ENCODE assay signal across 8 cellular contexts in genomic region chr14:67694791-67695393, GRCh38. TPM values are rescaled to one million over a fixed set of nuclear protein-coding genes. Genes with fewer than 3 reads are reported as not detected.
DNase-seq lines count a peak whose midpoint lies in the region; ATAC-seq and TF ChIP-seq lines count a peak whose summit lies in the region.

No MANE protein-coding gene starts in this region.

- H3K4me2 ChIP-seq in BLaER1: peak overlapping the region; percentile 82

- peak; percentile 76 for ATAC-seq in HG03457 (IDR thresholded peaks at IDR 0.05; ENCODE audit: unreplicated experiment)
- peak; percentile 72 for ATAC-seq in lung (ENCODE audit: insufficient read depth, low FRiP score)

- no peak for TF ChIP-seq CTCF in lung (IDR thresholded peaks at IDR 0.05; ENCODE audit: control extremely low read depth, extremely low read depth)

- peaks cover 37% of the 10 kb centered on the region for H4K20me1 ChIP-seq in BLaER1

- DNase-seq in GM19240 (ENCODE audit: insufficient read length, low spot score): peak; percentile 82
- peak; percentile 34 for DNase-seq in NCI-H524 treated with DMSO at 0.1 percent for 48 hours (lab: John Stamatoyannopoulos, UW)
- peak; percentile 35 to 70 for DNase-seq in activated CD4-positive, alpha-beta T cell treated with anti-CD3 and anti-CD28 coated beads, Interleukin-2, amount 50 U/mL, for 24 hours (ENCODE audit: low read depth in 1 of 2, low spot score in 1 of 2)
- peak; percentile 70 for DNase-seq in lung (ENCODE audit: low spot score)
- DNase-seq in stimulated activated CD8-positive, alpha-beta memory T cell treated with anti-CD3 and anti-CD28 coated beads, Interleukin-12 subunit alpha, Interleukin-12 subunit beta, amount 100 ng/mL, for 24 hours (ENCODE audit: extremely low read depth): peak; percentile 60

- H3K4me3 ChIP-seq in BLaER1: peak overlapping the region; percentile 89
- H3K4me3 ChIP-seq in duodenal mucosa (ENCODE audit: low read depth in 1 of 2, low read length in 2 of 2): peak overlapping the region; percentile 68 to 98
- peak overlapping the region; percentile 91 for H3K4me3 ChIP-seq in lung

- H3K27ac ChIP-seq in BLaER1 (peak overlapping the region; percentile 77), duodenal mucosa (ENCODE audit: low read depth, low read length) (peak overlapping the region; percentile 68), lung (ENCODE audit: low read depth in 1 of 2, low read length in 1 of 2) (peak overlapping the region; percentile 22 to 91)

- H3K27me3 ChIP-seq in BLaER1 (no peaks in the 10 kb centered on the region), duodenal mucosa (ENCODE audit: control insufficient read depth in 1 of 2, insufficient read depth in 2 of 2, low read length in 2 of 2) (no peaks in the 10 kb centered on the region), lung (ENCODE audit: control insufficient read depth, insufficient read depth) (no peaks in the 10 kb centered on the region)

- H3K36me3 ChIP-seq in BLaER1: peaks cover 38% of the 10 kb centered on the region
- H3K36me3 ChIP-seq in duodenal mucosa (ENCODE audit: control insufficient read depth in 1 of 2, insufficient read depth in 2 of 2, low read length in 2 of 2): peaks cover 21 to 24% of the 10 kb centered on the region in 2 donors
- peaks cover 11 to 12% of the 10 kb centered on the region in 2 donors for H3K36me3 ChIP-seq in lung (ENCODE audit: control insufficient read depth in 2 of 2, insufficient read depth in 2 of 2, low read length in 2 of 2)

- peaks cover 23% of the 10 kb centered on the region for H3K4me1 ChIP-seq in BLaER1
- peaks cover 5 to 7% of the 10 kb centered on the region in 2 donors for H3K4me1 ChIP-seq in duodenal mucosa (ENCODE audit: control insufficient read depth in 1 of 2, insufficient read depth in 2 of 2, low read length in 2 of 2)
- H3K4me1 ChIP-seq in lung (ENCODE audit: control insufficient read depth in 2 of 2, insufficient read depth in 2 of 2, low read length in 2 of 2): peaks cover 0 to 2% of the 10 kb centered on the region in 2 donors

- H3K9ac ChIP-seq in BLaER1: peak overlapping the region; percentile 86
- H3K9ac ChIP-seq in duodenal mucosa (ENCODE audit: low read depth in 1 of 2, low read length in 2 of 2): peak overlapping the region; percentile 78

- H3K9me3 ChIP-seq in BLaER1 (no peaks in the 10 kb centered on the region), duodenal mucosa (ENCODE audit: control insufficient read depth in 1 of 2, low read length in 2 of 2) (no peaks in the 10 kb centered on the region), lung (ENCODE audit: control insufficient read depth in 2 of 2, insufficient read depth in 1 of 2, low read length in 1 of 2) (no peaks in the 10 kb centered on the region)

- WGBS in lung, 2 donors: 1 to 3% methylated on average over 21 of the region's 21 CpGs

RNA-seq across cellular contexts. Expression of gene RDH11, which starts 0.7 kb away (rescaled TPM):
- total RNA-seq in lung: 10 to 100 TPM; 73.7 to 80.3 TPM
- 10 to 100 TPM; 42.0 to 60.3 TPM for polyA plus RNA-seq in lung

RNA-seq across cellular contexts. Expression of gene RDH12, which starts 6.8 kb away (rescaled TPM):
- total RNA-seq in lung: under 1 TPM in 1 of 2 donors, not detected in 1; 0.25 TPM
- under 1 TPM; 0.06 to 0.22 TPM for polyA plus RNA-seq in lung

RNA-seq across cellular contexts. Expression of gene VTI1B, which starts 20.5 kb away (rescaled TPM):
- 100 to 1,000 TPM in 1 of 2 donors, 10 to 100 TPM in 1; 43.9 to 105 TPM for total RNA-seq in lung
- polyA plus RNA-seq in lung: 10 to 100 TPM; 48.4 to 86.6 TPM

Comparison
In these comparisons a context has a peak if more than half of its experiments do, and no peak if none do; other contexts are left out.
1. Peak in every context shown above with its lines: DNase-seq, ATAC-seq, H3K4me3 ChIP-seq and H3K27ac ChIP-seq.